Comparison of ENCODE assay signal across 17 cellular contexts in the genomic region with DNA sequence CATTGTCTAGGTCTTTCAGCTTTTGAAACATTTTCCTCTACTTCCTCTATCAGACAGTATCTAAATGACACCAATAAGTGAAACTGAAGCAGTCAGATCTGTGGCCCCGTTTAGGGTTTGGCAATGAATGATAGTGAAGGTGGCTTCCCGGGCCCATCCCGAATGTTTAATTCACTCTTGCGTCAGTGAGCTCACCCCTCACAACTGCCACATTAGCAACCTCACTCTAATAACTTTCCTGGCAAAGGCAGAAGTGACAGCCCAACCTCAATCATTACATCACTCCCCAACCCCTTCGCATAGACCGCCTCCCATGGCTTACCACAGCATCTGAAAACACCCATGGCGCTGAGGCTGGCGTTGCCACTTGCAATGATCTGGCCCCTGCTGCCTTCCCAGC.
DNase-seq lines count a peak whose midpoint lies in the region; ATAC-seq, FAIRE-seq and TF ChIP-seq lines count a peak whose summit lies in the region.
"Had no signal": no experiment of that assay in that cellular context is flagged by ENCODE, and none has a peak within 500 bp of the region (broad histone marks: within the 10 kb centered on the region; RNA-seq: fewer than 3 reads in every experiment).

No MANE protein-coding gene starts in this region.

- H3K4me2 ChIP-seq in BLaER1 treated with 17β-estradiol and CSF1 and Interleukin-3, amounts not matched to agents 10 nM and 100 nM = peak overlapping the region; percentile 24 to 91 (median 78)
- H3K4me2 ChIP-seq in HepG2 (ENCODE audit: low read depth, low read length) = no peak overlapping the region
- H3K4me2 ChIP-seq: PC-9 had no signal

- no peaks in the 10 kb centered on the region for H4K20me1 ChIP-seq in BLaER1 treated with 17β-estradiol and CSF1 and Interleukin-3, amounts not matched to agents 10 nM and 100 nM
- no peaks in the 10 kb centered on the region for H4K20me1 ChIP-seq in HepG2 (ENCODE audit: insufficient read depth, low read length)

- intact Hi-C loops in HepG2 (cut with micrococcal nuclease; ENCODE audit: unreplicated experiment) = no loop called here

- 32% methylated on average over 8 of the region's 8 CpGs for WGBS in HepG2 (ENCODE audit: low lambda C conversion rate)

- peaks cover 46 to 79% (median 73%) of the 10 kb centered on the region in 10 experiments for H3K4me1 ChIP-seq in BLaER1 treated with 17β-estradiol and CSF1 and Interleukin-3, amounts not matched to agents 10 nM and 100 nM
- no peaks in the 10 kb centered on the region for H3K4me1 ChIP-seq in HepG2 (ENCODE audit: insufficient read depth, low read length)
- H3K4me1 ChIP-seq: gastrocnemius medialis had no signal

- no peaks in the 10 kb centered on the region for H3K27me3 ChIP-seq in BLaER1 treated with 17β-estradiol and CSF1 and Interleukin-3, amounts not matched to agents 10 nM and 100 nM
- H3K27me3 ChIP-seq in HepG2 (ENCODE audit: control insufficient read depth in 1 of 2, insufficient read depth in 2 of 2, low read length in 2 of 2) = peaks cover 7 to 40% of the 10 kb centered on the region in 2 experiments; a peak in 3 of 5 replicates

- TF ChIP-seq CTCF in HepG2 (CRISPR knock-in tag; IDR thresholded peaks at IDR 0.05) = no peak

- H3K79me2 ChIP-seq in HepG2 (ENCODE audit: insufficient read depth, low read length) = no peaks in the 10 kb centered on the region

- CTCF ChIA-PET in HepG2 (lab: Yijun Ruan, JAX; ENCODE audit: low intra/inter-chr PET ratio, low total read pairs) = no interaction called here

- peaks cover 12% of the 10 kb centered on the region for H3K27me3 Mint-ChIP-seq in memory B cell

- ATAC-seq in GM18867 (IDR thresholded peaks at IDR 0.05; ENCODE audit: unreplicated experiment) (peak; percentile 58), memory B cell (ENCODE audit: low read depth) (peak; percentile 83), HepG2 (no peak), GM21786 (IDR thresholded peaks at IDR 0.05; ENCODE audit: unreplicated experiment) (no peak)
- ATAC-seq: gastrocnemius medialis, T-cell had no signal

- no peak for TF ChIP-seq POLR2A in HepG2 (IDR thresholded peaks at IDR 0.05; ENCODE audit: insufficient read depth in 1 of 2, low read depth in 2 of 2, low read length in 2 of 2)

- H3K9me3 Mint-ChIP-seq in memory B cell = no peaks in the 10 kb centered on the region
- H3K9me3 Mint-ChIP-seq: activated T-cell treated with anti-CD3 and anti-CD28 coated beads, Interleukin-2, amount 50 U/mL, for 24 hours; T-cell had no signal

- POLR2A ChIA-PET in HepG2 (lab: Yijun Ruan, JAX) = no interaction called here

- H3K4me3 ChIP-seq in BLaER1 treated with 17β-estradiol and CSF1 and Interleukin-3, amounts not matched to agents 10 nM and 100 nM = no peak overlapping the region
- no peak overlapping the region for H3K4me3 ChIP-seq in HepG2 (replicated peaks in 1 of 3; ENCODE audit: insufficient read depth in 1 of 3, low read depth in 2 of 3, low read length in 3 of 3)
- H3K4me3 ChIP-seq: gastrocnemius medialis, PC-9 had no signal

- H3K4me3 Mint-ChIP-seq in memory B cell = peak overlapping the region; percentile 54
- H3K4me3 Mint-ChIP-seq: activated T-cell treated with anti-CD3 and anti-CD28 coated beads, Interleukin-2, amount 50 U/mL, for 24 hours; T-cell had no signal

- no peak overlapping the region for H3K9ac ChIP-seq in BLaER1 treated with 17β-estradiol and CSF1 and Interleukin-3, amounts not matched to agents 10 nM and 100 nM
- H3K9ac ChIP-seq in HepG2 (ENCODE audit: insufficient read depth, low read depth, low read length) = no peak overlapping the region

- peaks cover 13% of the 10 kb centered on the region for H3K4me1 Mint-ChIP-seq in memory B cell

- H3K36me3 Mint-ChIP-seq in memory B cell = no peaks in the 10 kb centered on the region
- H3K36me3 Mint-ChIP-seq: T-cell had no signal

- no peak for TF ChIP-seq EP300 in HepG2 (IDR thresholded peaks at IDR 0.05; ENCODE audit: low read depth in 2 of 2, low read length in 2 of 2)
- no peak for TF ChIP-seq EP300 in HepG2 (CRISPR knock-in tag; IDR thresholded peaks at IDR 0.05; ENCODE audit: borderline replicate concordance)

- H3K36me3 ChIP-seq in BLaER1 treated with 17β-estradiol and CSF1 and Interleukin-3, amounts not matched to agents 10 nM and 100 nM = 0 out of 22 replicates have a peak, but pooled peaks cover 0 to 3% (median 0%) of the 10 kb centered on the region in 11 experiments
- no peaks in the 10 kb centered on the region for H3K36me3 ChIP-seq in HepG2 (replicated peaks in 1 of 2; ENCODE audit: control insufficient read depth in 1 of 2, insufficient read depth in 2 of 2, low read length in 2 of 2)
- H3K36me3 ChIP-seq: gastrocnemius medialis had no signal

- H3K27ac Mint-ChIP-seq in memory B cell = no peak overlapping the region
- H3K27ac Mint-ChIP-seq: activated T-cell treated with anti-CD3 and anti-CD28 coated beads, Interleukin-2, amount 50 U/mL, for 24 hours; T-cell had no signal

- peaks cover 0 to 33% (median 16%) of the 10 kb centered on the region in 11 experiments; a peak in 17 of 22 replicates for H3K9me3 ChIP-seq in BLaER1 treated with 17β-estradiol and CSF1 and Interleukin-3, amounts not matched to agents 10 nM and 100 nM (replicated peaks in 1 of 11)
- no peaks in the 10 kb centered on the region for H3K9me3 ChIP-seq in HepG2 (ENCODE audit: low read length)
- H3K9me3 ChIP-seq: gastrocnemius medialis had no signal

- H3K27ac ChIP-seq in BLaER1 treated with 17β-estradiol and CSF1 and Interleukin-3, amounts not matched to agents 10 nM and 100 nM = peak overlapping the region in 6 of 11 experiments; percentile 3 to 47 (median 17); a peak in 7 of 22 replicates
- H3K27ac ChIP-seq in HepG2 (ENCODE audit: extremely low read length, insufficient read depth, low read length) (no peak overlapping the region), caudate nucleus (ENCODE audit: low read depth, low read length) (no peak overlapping the region)
- H3K27ac ChIP-seq: gastrocnemius medialis, PC-9 had no signal

- no peak for TF ChIP-seq RAD21 in HepG2 (CRISPR knock-in tag; IDR thresholded peaks at IDR 0.05)

- no peak overlapping the region for H2AFZ ChIP-seq in HepG2 (ENCODE audit: low read length)
- H2AFZ ChIP-seq: PC-9 had no signal

- no peak for FAIRE-seq in HepG2 (lab: Jason Lieb, UNC)

- DNase-seq in NOMO-1 treated with dmso at 0.1 percent for 144 hours (lab: John Stamatoyannopoulos, UW; ENCODE audit: unreplicated experiment) (peak; percentile 62), memory B cell (ENCODE audit: low spot score in 2 of 2) (no peak), HepG2 (ENCODE audit: low spot score) (no peak), caudate nucleus (lab: John Stamatoyannopoulos, UW) (no peak)
- no peak for DNase-seq in stimulated activated CD4-positive, alpha-beta T cell treated with anti-CD3 and anti-CD28 coated beads, Interleukin-12 subunit alpha, Interleukin-12 subunit beta, amount 100 ng/mL, for 4 hours
- DNase-seq: activated CD4-positive, alpha-beta T cell treated with anti-CD3 and anti-CD28 coated beads for 1 hour; activated T-cell treated with anti-CD3 and anti-CD28 coated beads, Interleukin-2, amount 50 U/mL, for 24 hours; cerebellar nuclear complex; gastrocnemius medialis; mammary epithelial cell; NCI-H1105 treated with DMSO at 0.1 percent for 48 hours; occipital lobe; PC-9 had no signal

- no TSS peak for BruUV-seq in HepG2 (replicated peaks; lab: Mats Ljungman, UMichigan)

- in situ Hi-C loops in HepG2 (cut with HindIII; ENCODE audit: extremely low pct_ligation_motif_present, low pct_unique_long_range_greater_than_20kb) = no loop called here

TF ChIP-seq in HepG2, 621 proteins besides CTCF, POLR2A, EP300 and RAD21 (continues in another document):
- TF ChIP-seq ZNF563 (CRISPR knock-in tag; IDR thresholded peaks at IDR 0.05) (no peak), ZSCAN21 (CRISPR knock-in tag; IDR thresholded peaks at IDR 0.05; ENCODE audit: borderline replicate concordance) (no peak), PPARG (CRISPR knock-in tag; conservative IDR thresholded peaks at IDR 0.05) (no peak), NR2F2 (IDR thresholded peaks at IDR 0.05; ENCODE audit: borderline replicate concordance, low read depth) (no peak), GZF1 (CRISPR knock-in tag; IDR thresholded peaks at IDR 0.05) (no peak), ZNF329 (CRISPR knock-in tag; IDR thresholded peaks at IDR 0.05; ENCODE audit: low read depth) (no peak)
- TF ChIP-seq, protein P1, sequence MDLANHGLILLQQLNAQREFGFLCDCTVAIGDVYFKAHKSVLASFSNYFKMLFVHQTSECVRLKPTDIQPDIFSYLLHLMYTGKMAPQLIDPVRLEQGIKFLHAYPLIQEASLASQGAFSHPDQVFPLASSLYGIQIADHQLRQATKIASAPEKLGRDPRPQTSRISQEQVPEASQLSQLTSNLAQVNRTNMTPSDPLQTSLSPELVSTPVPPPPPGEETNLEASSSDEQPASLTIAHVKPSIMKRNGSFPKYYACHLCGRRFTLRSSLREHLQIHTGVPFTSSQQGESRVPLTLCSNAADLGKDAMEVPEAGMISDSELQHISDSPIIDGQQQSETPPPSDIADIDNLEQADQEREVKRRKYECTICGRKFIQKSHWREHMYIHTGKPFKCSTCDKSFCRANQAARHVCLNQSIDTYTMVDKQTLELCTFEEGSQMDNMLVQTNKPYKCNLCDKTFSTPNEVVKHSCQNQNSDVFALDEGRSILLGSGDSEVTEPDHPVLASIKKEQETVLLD (CRISPR knock-in tag; IDR thresholded peaks at IDR 0.05; ENCODE audit: low read depth) = no peak
- TF ChIP-seq, protein P2, sequence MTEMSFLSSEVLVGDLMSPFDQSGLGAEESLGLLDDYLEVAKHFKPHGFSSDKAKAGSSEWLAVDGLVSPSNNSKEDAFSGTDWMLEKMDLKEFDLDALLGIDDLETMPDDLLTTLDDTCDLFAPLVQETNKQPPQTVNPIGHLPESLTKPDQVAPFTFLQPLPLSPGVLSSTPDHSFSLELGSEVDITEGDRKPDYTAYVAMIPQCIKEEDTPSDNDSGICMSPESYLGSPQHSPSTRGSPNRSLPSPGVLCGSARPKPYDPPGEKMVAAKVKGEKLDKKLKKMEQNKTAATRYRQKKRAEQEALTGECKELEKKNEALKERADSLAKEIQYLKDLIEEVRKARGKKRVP (CRISPR knock-in tag; IDR thresholded peaks at IDR 0.05) = no peak
- TF ChIP-seq, protein P3, sequence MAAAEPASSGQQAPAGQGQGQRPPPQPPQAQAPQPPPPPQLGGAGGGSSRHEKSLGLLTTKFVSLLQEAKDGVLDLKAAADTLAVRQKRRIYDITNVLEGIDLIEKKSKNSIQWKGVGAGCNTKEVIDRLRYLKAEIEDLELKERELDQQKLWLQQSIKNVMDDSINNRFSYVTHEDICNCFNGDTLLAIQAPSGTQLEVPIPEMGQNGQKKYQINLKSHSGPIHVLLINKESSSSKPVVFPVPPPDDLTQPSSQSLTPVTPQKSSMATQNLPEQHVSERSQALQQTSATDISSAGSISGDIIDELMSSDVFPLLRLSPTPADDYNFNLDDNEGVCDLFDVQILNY (CRISPR knock-in tag; conservative IDR thresholded peaks at IDR 0.05) = no peak

Comparison
In these comparisons a context has a peak if more than half of its experiments do, and no peak if none do; other contexts are left out.
1. H3K27ac ChIP-seq: peak in BLaER1 treated with 17β-estradiol and CSF1 and Interleukin-3, amounts not matched to agents 10 nM and 100 nM (6 of 11); none in HepG2 (single experiment) and caudate nucleus (single experiment).
2. ATAC-seq: peak in GM18867 (single experiment) and memory B cell (single experiment); none in HepG2 (single experiment) and GM21786 (single experiment).